ENCODE assay signal across 1 cellular context in the genomic region with DNA sequence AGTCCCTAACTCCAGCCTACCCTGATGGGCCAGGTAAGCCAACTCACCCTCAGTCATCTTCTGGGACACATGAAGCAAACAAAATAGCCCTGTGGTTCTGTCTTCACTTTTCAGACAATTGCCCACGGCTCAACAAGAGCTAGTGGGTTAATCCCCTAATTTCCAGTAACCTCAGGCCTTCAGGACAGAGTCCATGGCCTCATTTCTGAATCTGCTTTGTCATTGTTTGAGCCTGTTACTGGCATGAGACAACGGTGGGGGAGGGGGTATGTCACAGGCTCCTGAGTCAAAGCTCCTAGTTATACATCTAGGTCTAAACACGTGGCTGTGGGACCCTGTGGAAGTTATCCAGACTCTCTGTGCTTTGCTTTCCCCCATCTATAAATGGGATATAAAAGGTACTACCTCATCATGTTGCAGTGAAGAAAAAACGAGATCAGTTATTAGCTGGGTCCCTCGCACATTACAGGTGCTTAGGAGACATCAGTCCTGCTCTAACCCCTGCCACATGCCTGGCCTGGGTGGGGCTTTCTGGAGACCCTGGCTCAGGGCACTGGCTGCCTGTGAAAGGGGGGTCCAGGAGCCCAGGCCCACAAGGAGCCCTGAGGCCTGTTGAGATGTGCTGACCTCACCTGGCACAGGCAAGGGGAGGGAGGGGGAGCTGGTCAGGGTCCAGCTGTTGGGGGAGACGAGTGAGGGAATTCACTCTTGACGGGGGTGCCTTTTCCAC.
TF ChIP-seq lines count a peak whose summit lies in the region.

No MANE protein-coding gene starts in this region.

TF ChIP-seq in IMR-90, 13 proteins besides CTCF, POLR2A, EP300 and RAD21:
- TF ChIP-seq ELK1 (IDR thresholded peaks at IDR 0.05; ENCODE audit: borderline replicate concordance, low read depth, low read length) (no peak), MAFK (IDR thresholded peaks at IDR 0.05; ENCODE audit: low read depth, low read length) (no peak), NFE2L2 (IDR thresholded peaks at IDR 0.05; ENCODE audit: low read depth, low read length) (peak; percentile 54), CEBPB (IDR thresholded peaks at IDR 0.05; ENCODE audit: low read depth, low read length) (no peak), MXI1 (IDR thresholded peaks at IDR 0.05; ENCODE audit: borderline replicate concordance, low read depth, low read length) (no peak), CHD1 (IDR thresholded peaks at IDR 0.05; ENCODE audit: low read depth, low read length) (no peak), BHLHE40 (IDR thresholded peaks at IDR 0.05; ENCODE audit: low read depth, low read length) (no peak)
TF ChIP-seq in IMR-90: peak in this region for 1.
